Comparison of ENCODE assay signal across 8 cellular contexts in genomic region chr3:194768586-194768985, GRCh38.
DNase-seq lines count a peak whose midpoint lies in the region; ATAC-seq and TF ChIP-seq lines count a peak whose summit lies in the region.
"Had no signal": no experiment of that assay in that cellular context is flagged by ENCODE, and none has a peak within 500 bp of the region (broad histone marks: within the 10 kb centered on the region; RNA-seq: fewer than 3 reads in every experiment).

No MANE protein-coding gene starts in this region.

- BruUV-seq in Panc1 (replicated peaks; lab: Mats Ljungman, UMichigan), result no TSS peak

- H4K20me1 ChIP-seq in GM23248 (ENCODE audit: insufficient read depth), result no peaks in the 10 kb centered on the region

- 75 to 77% methylated on average over 10 of the region's 10 CpGs for WGBS in GM23248 (ENCODE audit: low coverage in 1 of 2, low lambda C conversion rate in 2 of 2, missing lambda C conversion rate in 2 of 2), 2 experiments

- H3K27me3 ChIP-seq in GM23248 (replicated peaks; ENCODE audit: insufficient read depth) (no peaks in the 10 kb centered on the region), Panc1 (ENCODE audit: control insufficient read depth, insufficient read depth, low read length) (no peaks in the 10 kb centered on the region)

- H3K36me3 ChIP-seq in GM23248 (ENCODE audit: low read depth) (no peaks in the 10 kb centered on the region), Panc1 (ENCODE audit: control insufficient read depth, insufficient read depth, low read length) (no peaks in the 10 kb centered on the region)
- H3K36me3 ChIP-seq: prostate gland had no signal

- in situ Hi-C loops in GM23248 (cut with MboI), result no loop called here
- in situ Hi-C loops in Panc1 (cut with HindIII; ENCODE audit: low pct_unique_long_range_greater_than_20kb, low sequenced_read_pairs), result no loop called here

- peak overlapping the region; percentile 64; the same call in 1 of the 2 replicates for H3K4me3 ChIP-seq in GM23248
- peak overlapping the region; percentile 8 to 42; a peak in 2 of 4 replicates for H3K4me3 ChIP-seq in Panc1 (ENCODE audit: low read depth in 2 of 2, low read length in 2 of 2)
- peak overlapping the region; percentile 22 for H3K4me3 ChIP-seq in fibroblast of villous mesenchyme (ENCODE audit: low read depth, low read length)
- H3K4me3 ChIP-seq in skeletal muscle cell (ENCODE audit: low read depth, low read length), result peak overlapping the region; percentile 29

- no peak overlapping the region for H3K9ac ChIP-seq in GM23248

- no peaks in the 10 kb centered on the region for H3K79me2 ChIP-seq in GM23248 (ENCODE audit: insufficient read depth)

- H3F3A ChIP-seq in GM23248 (ENCODE audit: insufficient read depth), result no peaks in the 10 kb centered on the region

- H3K27ac ChIP-seq in GM23248 (no peak overlapping the region), Panc1 (ENCODE audit: low read length) (peak overlapping the region; percentile 36; the same call in 1 of the 2 replicates)

- intact Hi-C loops in Panc1 (cut with micrococcal nuclease; ENCODE audit: unreplicated experiment), result no loop called here

- TF ChIP-seq CTCF in Panc1 (IDR thresholded peaks at IDR 0.05) (no peak), fibroblast of villous mesenchyme (IDR thresholded peaks at IDR 0.05; ENCODE audit: insufficient read depth, low read depth, low read length) (no peak)

- POLR2A ChIA-PET in Panc1 (lab: Charles Lee), result interaction anchor here (0.6 kb wide), 2 partner anchors 18 to 21 kb away, joined by 3 to 7 read pairs; no protein-coding TSS in a partner anchor

- no peaks in the 10 kb centered on the region for H3K9me2 ChIP-seq in GM23248 (ENCODE audit: insufficient read depth)

- CTCF ChIA-PET in Panc1 (lab: Charles Lee), result interaction anchor here (0.8 kb wide), 1 partner anchor 81 kb away, joined by 3 read pairs; no protein-coding TSS in a partner anchor

- peak overlapping the region; percentile 84 for H3K4me2 ChIP-seq in GM23248 (ENCODE audit: unreplicated experiment)

- H3K9me3 ChIP-seq in GM23248 (ENCODE audit: low read depth) (no peaks in the 10 kb centered on the region), Panc1 (ENCODE audit: control insufficient read depth, insufficient read depth, low read depth, low read length) (no peaks in the 10 kb centered on the region)
- H3K9me3 ChIP-seq: prostate gland had no signal

- DNase-seq in GM23248 (no peak), Panc1 (ENCODE audit: low read depth, low spot score) (no peak), fibroblast of villous mesenchyme (ENCODE audit: low read depth) (no peak), skeletal muscle cell (ENCODE audit: low read depth) (no peak), NCI-H82 (lab: John Stamatoyannopoulos, UW) (no peak), COLO668 (lab: John Stamatoyannopoulos, UW; ENCODE audit: unreplicated experiment) (no peak), NCI-H128 (lab: John Stamatoyannopoulos, UW; ENCODE audit: unreplicated experiment) (no peak)

- H3K4me1 ChIP-seq in GM23248 (ENCODE audit: insufficient read depth), result peaks cover 17% of the 10 kb centered on the region
- peaks cover 5% of the 10 kb centered on the region; the same call in 1 of the 2 replicates for H3K4me1 ChIP-seq in Panc1 (ENCODE audit: control insufficient read depth, insufficient read depth, low read length)

- H2AFZ ChIP-seq in GM23248, result 0 out of 2 replicates have a peak overlapping the region, but pooled peaks have one; percentile 27

- peak; percentile 18; the same call in 1 of the 2 replicates for ATAC-seq in Panc1
